In genomic region chr1:208132287-208132882, GRCh38 we compare ENCODE assay signal across 8 cellular contexts.
DNase-seq lines count a peak whose midpoint lies in the region; ATAC-seq, FAIRE-seq and TF ChIP-seq lines count a peak whose summit lies in the region.

No MANE protein-coding gene starts in this region.

- no peak overlapping the region for H3K9ac ChIP-seq in stomach smooth muscle (ENCODE audit: low read length in 2 of 2)

- intact Hi-C loops in CD4-positive, alpha-beta T cell (cut with DNase I, micrococcal nuclease): loop anchor here (2.0 to 5.0 kb wide), 2 partner anchors 112 to 115 kb away; partner anchors contain the start of gene PLXNA2 (in 1 of the 2)

- H3K9me3 Mint-ChIP-seq in CD4-positive, alpha-beta T cell: no peaks in the 10 kb centered on the region

- H3K27me3 ChIP-seq in CD4-positive, alpha-beta T cell (ENCODE audit: control insufficient read depth, insufficient read depth, low read length): peaks cover 11% of the 10 kb centered on the region
- no peaks in the 10 kb centered on the region for H3K27me3 ChIP-seq in esophagus (ENCODE audit: control insufficient read depth in 1 of 2, insufficient read depth in 2 of 2, low read length in 2 of 2)
- no peaks in the 10 kb centered on the region for H3K27me3 ChIP-seq in stomach smooth muscle (ENCODE audit: control insufficient read depth in 1 of 2, insufficient read depth in 2 of 2, low read length in 2 of 2)

- H3K27ac ChIP-seq in CD4-positive, alpha-beta T cell (ENCODE audit: low read depth, low read length): no peak overlapping the region
- peak overlapping the region; percentile 31 to 81 for H3K27ac ChIP-seq in esophagus (ENCODE audit: low read depth in 2 of 2, low read length in 1 of 2)
- H3K27ac ChIP-seq in stomach smooth muscle (ENCODE audit: low read length): peak overlapping the region; percentile 31

- H3K27me3 Mint-ChIP-seq in CD4-positive, alpha-beta T cell: peaks cover 34% of the 10 kb centered on the region

- DNase-seq in CD4-positive, alpha-beta T cell: peak; percentile 14 to 55 (median 24)
- DNase-seq in GM19239 (ENCODE audit: insufficient read length, low spot score): peak; percentile 50
- peak; percentile 75 for DNase-seq in NCI-H748 (lab: John Stamatoyannopoulos, UW; ENCODE audit: unreplicated experiment)
- peak; percentile 53 for DNase-seq in activated CD8-positive, alpha-beta memory T cell treated with anti-CD3 and anti-CD28 coated beads, Interleukin-2, amount 50 U/mL, for 4 hours
- peak; percentile 69 for DNase-seq in myocyte (ENCODE audit: low read depth)

- no peak for ATAC-seq in CD4-positive, alpha-beta T cell (ENCODE audit: poor library complexity)
- peak; percentile 70 for ATAC-seq in HG03378 (IDR thresholded peaks at IDR 0.05; ENCODE audit: unreplicated experiment)

- TF ChIP-seq CTCF in CD4-positive, alpha-beta T cell (IDR thresholded peaks at IDR 0.05): peak; percentile 64

- H3K36me3 Mint-ChIP-seq in CD4-positive, alpha-beta T cell (ENCODE audit: low read depth): no peaks in the 10 kb centered on the region

- CTCF ChIA-PET in CD4-positive, alpha-beta T cell (lab: Charles Lee): interaction anchor here (1.9 kb wide), 1 partner anchor 9 kb away, joined by 5 read pairs; no protein-coding TSS in a partner anchor

- H3K36me3 ChIP-seq in esophagus (ENCODE audit: control insufficient read depth in 2 of 2, insufficient read depth in 2 of 2, low read length in 1 of 2): peaks cover 0 to 8% of the 10 kb centered on the region in 2 donors
- no peaks in the 10 kb centered on the region for H3K36me3 ChIP-seq in stomach smooth muscle (ENCODE audit: control insufficient read depth in 2 of 2, insufficient read depth in 2 of 2, low read length in 2 of 2)

- 32 to 39% methylated on average over 4 of the region's 4 CpGs for WGBS in esophagus, 2 donors

- H3K4me1 ChIP-seq in esophagus (ENCODE audit: control insufficient read depth in 2 of 2, insufficient read depth in 2 of 2, low read length in 1 of 2): peaks cover 4 to 8% of the 10 kb centered on the region in 2 donors
- peaks cover 51% of the 10 kb centered on the region for H3K4me1 ChIP-seq in stomach smooth muscle (ENCODE audit: control insufficient read depth, insufficient read depth, low read length)

- H3K4me3 ChIP-seq in esophagus (ENCODE audit: low read depth in 1 of 2, low read length in 2 of 2): no peak overlapping the region
- no peak overlapping the region for H3K4me3 ChIP-seq in stomach smooth muscle (ENCODE audit: low read length in 2 of 2)

- no peaks in the 10 kb centered on the region for H3K9me3 ChIP-seq in CD4-positive, alpha-beta T cell (ENCODE audit: control insufficient read depth, low read length)
- H3K9me3 ChIP-seq in esophagus (ENCODE audit: control insufficient read depth in 2 of 2, insufficient read depth in 1 of 2, low read depth in 1 of 2, low read length in 1 of 2) (no peaks in the 10 kb centered on the region), stomach smooth muscle (ENCODE audit: control insufficient read depth in 2 of 2, low read length in 2 of 2) (no peaks in the 10 kb centered on the region)

- POLR2A ChIA-PET in CD4-positive, alpha-beta T cell (lab: Charles Lee): interaction anchor here (2.0 kb wide), 1 partner anchor 112 kb away, joined by 7 read pairs; the partner anchor contains the start of gene PLXNA2

- H3K4me3 Mint-ChIP-seq in CD4-positive, alpha-beta T cell: no peak overlapping the region

- FAIRE-seq in GM19239 (lab: Jason Lieb, UNC): no peak

- H3K27ac Mint-ChIP-seq in CD4-positive, alpha-beta T cell: no peak overlapping the region

- no peaks in the 10 kb centered on the region for H3K4me1 Mint-ChIP-seq in CD4-positive, alpha-beta T cell (ENCODE audit: low read depth)

Comparison
In these comparisons a context has a peak if more than half of its experiments do, and no peak if none do; other contexts are left out.
1. DNase-seq: peak in every context shown above with its lines; median percentile 75 in NCI-H748; 69 in myocyte; 53 in activated CD8-positive, alpha-beta memory T cell treated with anti-CD3 and anti-CD28 coated beads, Interleukin-2, amount 50 U/mL, for 4 hours; 50 in GM19239; 24 in CD4-positive, alpha-beta T cell.